In the genomic region with DNA sequence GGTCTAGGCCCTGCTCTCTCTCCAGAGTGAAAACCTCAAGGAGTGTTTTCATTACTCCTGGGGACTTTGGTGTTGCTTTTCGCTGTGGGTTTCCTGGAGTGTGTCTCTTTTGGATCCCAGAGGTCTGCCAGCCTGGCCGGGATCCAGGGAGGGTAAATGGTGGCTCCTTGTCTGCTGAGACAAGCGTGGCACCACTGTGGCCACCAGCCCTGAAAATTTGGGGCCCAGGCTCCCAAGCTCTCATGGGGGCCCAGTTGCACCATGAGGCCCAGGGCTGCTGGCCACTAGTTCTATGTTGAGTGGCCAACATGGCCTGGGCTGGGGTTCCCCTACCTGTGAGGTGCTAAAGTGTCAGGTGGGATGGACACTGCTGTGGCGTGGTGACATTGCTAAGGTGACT, we compare ENCODE assay signal across 25 cellular contexts.
"Had no signal": no experiment of that assay in that cellular context is flagged by ENCODE, and none has a peak within 500 bp of the region (broad histone marks: within the 10 kb centered on the region; RNA-seq: fewer than 3 reads in every experiment).

No MANE protein-coding gene starts in this region.

- H3K4me1 ChIP-seq: Peyer's patch had no signal

- ATAC-seq: activated CD8-positive, alpha-beta T cell treated with anti-CD3 and anti-CD28 coated beads, Interleukin-2, amount 10 ng/mL, durations not matched to agents 7 days and 5 days; SK-N-SH treated with all-trans-retinoic acid at 6 μM for 48 hours; WTC11 had no signal

- H3K27me3 ChIP-seq: breast epithelium, Peyer's patch, SJSA1 had no signal

- H3K27ac Mint-ChIP-seq: activated CD8-positive, alpha-beta T cell treated with anti-CD3 and anti-CD28 coated beads, Interleukin-2, amount 10 ng/mL, durations not matched to agents 7 days and 5 days; activated naive CD4-positive, alpha-beta T cell treated with anti-CD3 and anti-CD28 coated beads, Interleukin-2, amount 50 U/mL, for 24 hours; IgD-negative memory B cell; T-helper 1 cell treated with Interleukin-12 subunit alpha and Interleukin-12 subunit beta and Interleukin-4 antibody, amounts not matched to agents 30 μg/mL and 1 μg/mL, for 36 hours; WTC11 had no signal

- H3K9me3 ChIP-seq: breast epithelium, Peyer's patch, SJSA1 had no signal

- H3K4me1 Mint-ChIP-seq: activated naive CD4-positive, alpha-beta T cell treated with anti-CD3 and anti-CD28 coated beads, Interleukin-2, amount 50 U/mL, for 24 hours; IgD-negative memory B cell; WTC11 had no signal

- H3K27ac ChIP-seq: breast epithelium, KMS-11, Peyer's patch, RWPE1, SJSA1 had no signal

- H3K4me3 Mint-ChIP-seq: activated CD8-positive, alpha-beta T cell treated with anti-CD3 and anti-CD28 coated beads, Interleukin-2, amount 10 ng/mL, durations not matched to agents 7 days and 5 days; activated naive CD4-positive, alpha-beta T cell treated with anti-CD3 and anti-CD28 coated beads, Interleukin-2, amount 50 U/mL, for 24 hours; IgD-negative memory B cell; T-helper 1 cell treated with Interleukin-12 subunit alpha and Interleukin-12 subunit beta and Interleukin-4 antibody, amounts not matched to agents 30 μg/mL and 1 μg/mL, for 36 hours; WTC11 had no signal

- DNase-seq: activated CD4-positive, alpha-beta T cell treated with anti-CD3 and anti-CD28 coated beads for 48 hours; activated CD4-positive, alpha-beta T cell treated with anti-CD3 and anti-CD28 coated beads, Interleukin-2, amount 50 U/mL, for 4 hours; activated CD4-positive, CD25-positive, alpha-beta regulatory T cell treated with anti-CD3 and anti-CD28 coated beads, Interleukin-2, amount 50 U/mL, for 72 hours; activated CD8-positive, alpha-beta memory T cell treated with anti-CD3 and anti-CD28 coated beads, Interleukin-2, amount 50 U/mL, for 48 hours; activated CD8-positive, alpha-beta T cell treated with anti-CD3 and anti-CD28 coated beads, Interleukin-2, amount 10 ng/mL, durations not matched to agents 7 days and 5 days; activated effector memory CD4-positive, alpha-beta T cell treated with Interleukin-2 at 50 U/mL for 16 hours; activated naive CD4-positive, alpha-beta T cell; activated T-cell treated with anti-CD3 and anti-CD28 coated beads, Interleukin-2, amount 50 U/mL, for 1 hour; NCI-H1092; NCI-H1417; NCI-H1694; NCI-H2029; NCI-H510A treated with DMSO at 0.1 percent for 48 hours; SHP77; T-helper 9 cell had no signal

- H3K9me3 Mint-ChIP-seq: activated naive CD4-positive, alpha-beta T cell treated with anti-CD3 and anti-CD28 coated beads, Interleukin-2, amount 50 U/mL, for 24 hours; IgD-negative memory B cell; T-helper 1 cell treated with Interleukin-12 subunit alpha and Interleukin-12 subunit beta and Interleukin-4 antibody, amounts not matched to agents 30 μg/mL and 1 μg/mL, for 36 hours had no signal

- H3K27me3 Mint-ChIP-seq: activated naive CD4-positive, alpha-beta T cell treated with anti-CD3 and anti-CD28 coated beads, Interleukin-2, amount 50 U/mL, for 24 hours; IgD-negative memory B cell had no signal

- H3K36me3 Mint-ChIP-seq: activated naive CD4-positive, alpha-beta T cell treated with anti-CD3 and anti-CD28 coated beads, Interleukin-2, amount 50 U/mL, for 24 hours; WTC11 had no signal

- H3K4me3 ChIP-seq: breast epithelium, Peyer's patch, SJSA1 had no signal

- H3K36me3 ChIP-seq: breast epithelium, Peyer's patch had no signal
